ENCODE assay signal across 8 cellular contexts in the genomic region with DNA sequence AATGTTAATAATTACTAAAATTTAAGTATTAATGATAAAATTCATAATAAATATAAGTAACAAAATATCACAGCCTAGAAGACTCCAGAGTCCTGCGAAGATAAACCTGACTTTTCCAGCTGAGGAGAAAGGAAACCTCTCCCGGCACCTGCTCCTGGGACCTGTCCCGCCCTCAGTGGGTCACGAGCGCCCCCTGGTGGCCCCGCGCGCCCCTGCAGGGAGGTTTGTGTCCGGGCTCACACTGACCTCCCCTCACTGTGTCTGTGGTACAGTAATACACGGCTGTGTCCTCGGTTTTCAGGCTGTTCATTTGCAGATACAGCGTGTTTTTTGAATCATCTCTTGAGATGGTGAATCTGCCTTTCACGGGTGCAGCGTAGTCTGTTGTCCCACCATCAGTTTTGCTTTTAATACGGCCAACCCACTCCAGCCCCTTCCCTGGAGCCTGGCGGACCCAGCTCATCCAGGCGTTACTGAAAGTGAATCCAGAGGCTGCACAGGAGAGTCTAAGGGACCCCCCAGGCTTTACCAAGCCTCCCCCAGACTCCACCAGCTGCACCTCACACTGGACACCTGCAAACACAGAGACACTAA.
DNase-seq lines count a peak whose midpoint lies in the region; ATAC-seq and TF ChIP-seq lines count a peak whose summit lies in the region.
"Not testable (repeated sequence)": the region's sequence is repeated elsewhere in the genome, so short reads cannot be mapped to it uniquely, and the experiment has no call there.

No MANE protein-coding gene starts in this region.

- DNase-seq in CD8-positive, alpha-beta memory T cell = peak; percentile 51 to 80 (median 67)
- DNase-seq in activated CD4-positive, alpha-beta T cell treated with anti-CD3 and anti-CD28 coated beads, Interleukin-2, amount 50 U/mL, for 4 hours = peak; percentile 64 to 75
- DNase-seq in body of pancreas = peak; percentile 65 to 82 (median 76)
- peak; percentile 70 for DNase-seq in left ventricle myocardium inferior
- DNase-seq in pons (ENCODE audit: low spot score) = peak; percentile 0
- DNase-seq in stimulated activated naive CD4-positive, alpha-beta T cell (lab: John Stamatoyannopoulos, UW) = peak; percentile 20 to 80 (median 70)

- H3K36me3 ChIP-seq in CD8-positive, alpha-beta memory T cell (ENCODE audit: insufficient read depth, low read length); OCI-LY3 (replicated peaks; ENCODE audit: low read depth, low read length); body of pancreas (replicated peaks in 1 of 2; ENCODE audit: insufficient read depth in 1 of 2, low read depth in 2 of 2); left ventricle myocardium inferior: not testable (repeated sequence)
- H3K36me3 ChIP-seq in KOPT-K1 (ENCODE audit: insufficient read depth, low read length) = 0 out of 2 replicates have a peak, but pooled peaks cover 17% of the 10 kb centered on the region

- TF ChIP-seq CTCF in OCI-LY3 (IDR thresholded peaks at IDR 0.05; ENCODE audit: low read depth, low read length) (peak; percentile 47), body of pancreas (IDR thresholded peaks at IDR 0.05) (peak; percentile 60 to 99 (median 79)), left ventricle myocardium inferior (IDR thresholded peaks at IDR 0.05; ENCODE audit: borderline replicate concordance) (peak; percentile 96)

- ATAC-seq in body of pancreas = not testable (repeated sequence)

- CTCF ChIA-PET in CD8-positive, alpha-beta memory T cell (lab: Charles Lee) = interaction anchor here (1.2 to 2.8 kb wide), 6 partner anchors 9 to 87 kb away, joined by 3 to 7 read pairs (median 3); no protein-coding TSS in a partner anchor

- not testable (repeated sequence) for H3K4me3 ChIP-seq in CD8-positive, alpha-beta memory T cell (ENCODE audit: low read length); body of pancreas; left ventricle myocardium inferior
- H3K4me3 ChIP-seq in OCI-LY3 (ENCODE audit: low read length) = peak overlapping the region; percentile 39; the same call in 1 of the 2 replicates

- peak overlapping the region in 1 of 8 donors; percentile 24 for H3K27ac Mint-ChIP-seq in CD8-positive, alpha-beta memory T cell

- H3K36me3 Mint-ChIP-seq in CD8-positive, alpha-beta memory T cell = not testable (repeated sequence)

- TF ChIP-seq POLR2A in body of pancreas (IDR thresholded peaks at IDR 0.05) = not testable (repeated sequence)

- intact Hi-C loops in body of pancreas (cut with DNase I); left ventricle myocardium inferior (cut with micrococcal nuclease): not testable (repeated sequence)

- not testable (repeated sequence) for H3K9me3 ChIP-seq in CD8-positive, alpha-beta memory T cell (ENCODE audit: low read length); OCI-LY3 (ENCODE audit: insufficient read depth, low read length); body of pancreas; left ventricle myocardium inferior (replicated peaks)
- H3K9me3 ChIP-seq in KOPT-K1 (ENCODE audit: insufficient read depth, low read length, poor library complexity, severe bottlenecking) = peaks cover 17% of the 10 kb centered on the region

- not testable (repeated sequence) for H3K9me3 Mint-ChIP-seq in CD8-positive, alpha-beta memory T cell

- not testable (repeated sequence) for H3K27ac ChIP-seq in CD8-positive, alpha-beta memory T cell (ENCODE audit: low read depth, low read length); OCI-LY3 (ENCODE audit: low read length); body of pancreas; left ventricle myocardium inferior (replicated peaks)
- peak overlapping the region; percentile 62 for H3K27ac ChIP-seq in KOPT-K1 (ENCODE audit: low read depth, low read length, poor library complexity, severe bottlenecking)

- H3K4me2 ChIP-seq in OCI-LY3 (ENCODE audit: low read length) = peak overlapping the region; percentile 41

- not testable (repeated sequence) for H3K27me3 ChIP-seq in CD8-positive, alpha-beta memory T cell (ENCODE audit: insufficient read depth, low read length, poor library complexity, severe bottlenecking); OCI-LY3 (ENCODE audit: low read depth, low read length); body of pancreas
- H3K27me3 ChIP-seq in left ventricle myocardium inferior (ENCODE audit: low read depth) = peaks cover 75% of the 10 kb centered on the region

- H3K4me1 Mint-ChIP-seq in CD8-positive, alpha-beta memory T cell = not testable (repeated sequence)

- POLR2A ChIA-PET in CD8-positive, alpha-beta memory T cell (lab: Charles Lee) = not testable (repeated sequence)

- H3K27me3 Mint-ChIP-seq in CD8-positive, alpha-beta memory T cell = peaks cover 9 to 49% of the 10 kb centered on the region in 2 donors

- H4K20me1 ChIP-seq in OCI-LY3 (ENCODE audit: insufficient read depth, low read length) = not testable (repeated sequence)

- H2AFZ ChIP-seq in OCI-LY3 (ENCODE audit: low read depth, low read length) = not testable (repeated sequence)

- H3K4me3 Mint-ChIP-seq in CD8-positive, alpha-beta memory T cell = not testable (repeated sequence)

- H3K4me1 ChIP-seq in CD8-positive, alpha-beta memory T cell (ENCODE audit: insufficient read depth, low read length); OCI-LY3 (ENCODE audit: low read length); body of pancreas; left ventricle myocardium inferior: not testable (repeated sequence)

- H3K9ac ChIP-seq in OCI-LY3 (ENCODE audit: low read length) = not testable (repeated sequence)

- H3K79me2 ChIP-seq in OCI-LY3 (ENCODE audit: low read length) = not testable (repeated sequence)

- 12 to 16% methylated on average over 15 to 17 of the region's 17 CpGs for WGBS in body of pancreas, 2 donors

Comparison
In these comparisons a context has a peak if more than half of its experiments do, and no peak if none do; other contexts are left out.
1. DNase-seq: peak in every context shown above with its lines; median percentile 76 in body of pancreas; 70 in left ventricle myocardium inferior; 70 in activated CD4-positive, alpha-beta T cell treated with anti-CD3 and anti-CD28 coated beads, Interleukin-2, amount 50 U/mL, for 4 hours; 70 in stimulated activated naive CD4-positive, alpha-beta T cell; 67 in CD8-positive, alpha-beta memory T cell; 0 in pons.